In the genomic region with DNA sequence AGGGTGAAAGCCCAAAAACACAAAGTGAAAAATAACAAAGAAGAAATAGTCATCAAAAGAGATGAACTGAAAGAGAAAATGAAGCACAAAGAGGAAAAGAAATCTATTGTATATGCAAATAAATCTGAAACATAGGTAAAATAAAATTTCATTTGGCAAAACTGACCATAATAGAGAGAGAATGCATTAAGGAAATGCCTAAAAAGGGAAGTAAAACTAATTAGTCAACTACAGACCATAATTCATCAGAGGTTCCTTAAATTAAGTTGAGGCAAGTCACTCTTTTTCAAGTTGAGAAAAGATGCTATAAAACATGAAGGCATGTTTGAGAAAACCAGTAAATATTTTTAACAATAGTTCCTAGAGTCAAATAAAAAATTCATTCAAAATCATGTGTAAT, we compare ENCODE assay signal across 15 cellular contexts.
A peak's percentile ranks its signal among the peaks of the same experiment; 100 is the strongest.
DNase-seq lines count a peak whose midpoint lies in the region; ATAC-seq and TF ChIP-seq lines count a peak whose summit lies in the region.
"Had no signal": no experiment of that assay in that cellular context is flagged by ENCODE, and none has a peak within 500 bp of the region (broad histone marks: within the 10 kb centered on the region; RNA-seq: fewer than 3 reads in every experiment).

No MANE protein-coding gene starts in this region.

- TF ChIP-seq CTCF in OCI-LY7 (conservative IDR thresholded peaks at IDR 0.05; ENCODE audit: low read length): no peak

- H3K36me3 ChIP-seq in OCI-LY7 (ENCODE audit: insufficient read depth, low read length): no peaks in the 10 kb centered on the region

- no peak overlapping the region for H3K4me3 ChIP-seq in OCI-LY7 (ENCODE audit: low read depth, low read length, poor library complexity, severe bottlenecking)

- peak; percentile 8 for DNase-seq in OCI-LY7 (ENCODE audit: low spot score)
- no peak for DNase-seq in substantia nigra (lab: John Stamatoyannopoulos, UW)
- no peak for DNase-seq in T1000 (lab: John Stamatoyannopoulos, UW)
- no peak for DNase-seq in DMS79 (lab: John Stamatoyannopoulos, UW)
- DNase-seq: activated T-cell treated with anti-CD3 and anti-CD28 coated beads, Interleukin-2, amount 50 U/mL, for 24 hours; endodermal cell; head of caudate nucleus; NCI-H146; stimulated activated CD4-positive, alpha-beta T cell treated with anti-CD3 and anti-CD28 coated beads, Interleukin-4, amount 100 ng/mL, for 1 hour had no signal

- no peaks in the 10 kb centered on the region for H3K79me2 ChIP-seq in OCI-LY7 (ENCODE audit: insufficient read depth, low read depth, low read length)

- CTCF ChIA-PET in OCI-LY7 (lab: Charles Lee; ENCODE audit: unreplicated experiment): no interaction called here

- POLR2A ChIA-PET in OCI-LY7 (lab: Charles Lee): no interaction called here

- BruUV-seq in OCI-LY7 (replicated peaks; lab: Mats Ljungman, UMichigan): no TSS peak

- no peak overlapping the region for H2AFZ ChIP-seq in OCI-LY7 (ENCODE audit: low read length)

- peak; percentile 82 for ATAC-seq in GM18517 (IDR thresholded peaks at IDR 0.05; ENCODE audit: unreplicated experiment)
- peak; percentile 61 for ATAC-seq in GM21528 (IDR thresholded peaks at IDR 0.05; ENCODE audit: low FRiP score, unreplicated experiment)
- peak; percentile 83 for ATAC-seq in HG03159 (IDR thresholded peaks at IDR 0.05; ENCODE audit: unreplicated experiment)
- ATAC-seq in HG03565 (IDR thresholded peaks at IDR 0.05; ENCODE audit: unreplicated experiment): no peak
- ATAC-seq: Panc1 had no signal

- H3K27ac ChIP-seq in OCI-LY7 (ENCODE audit: low read depth, low read length, poor library complexity, severe bottlenecking): no peak overlapping the region
- H3K27ac ChIP-seq in substantia nigra (ENCODE audit: low read depth, low read length, poor library complexity, severe bottlenecking): no peak overlapping the region
- H3K27ac ChIP-seq: VCaP had no signal

- H3K4me1 ChIP-seq in OCI-LY7 (ENCODE audit: insufficient read depth, low read length, poor library complexity, severe bottlenecking): no peaks in the 10 kb centered on the region

- no peaks in the 10 kb centered on the region for H3K9me2 ChIP-seq in OCI-LY7 (ENCODE audit: insufficient read depth, low read length)

- no peaks in the 10 kb centered on the region for H3K9me3 ChIP-seq in OCI-LY7 (ENCODE audit: low read length)

- H4K20me1 ChIP-seq in OCI-LY7 (ENCODE audit: insufficient read depth, low read length): no peaks in the 10 kb centered on the region

- intact Hi-C loops in OCI-LY7 (cut with micrococcal nuclease; ENCODE audit: unreplicated experiment): loop anchor here (10.0 kb wide), 1 partner anchor 241 kb away; a partner anchor contains a TSS

- H3K4me2 ChIP-seq in OCI-LY7 (ENCODE audit: low read length): no peak overlapping the region
